10 cellular contexts compared by ENCODE assay signal in the genomic region with DNA sequence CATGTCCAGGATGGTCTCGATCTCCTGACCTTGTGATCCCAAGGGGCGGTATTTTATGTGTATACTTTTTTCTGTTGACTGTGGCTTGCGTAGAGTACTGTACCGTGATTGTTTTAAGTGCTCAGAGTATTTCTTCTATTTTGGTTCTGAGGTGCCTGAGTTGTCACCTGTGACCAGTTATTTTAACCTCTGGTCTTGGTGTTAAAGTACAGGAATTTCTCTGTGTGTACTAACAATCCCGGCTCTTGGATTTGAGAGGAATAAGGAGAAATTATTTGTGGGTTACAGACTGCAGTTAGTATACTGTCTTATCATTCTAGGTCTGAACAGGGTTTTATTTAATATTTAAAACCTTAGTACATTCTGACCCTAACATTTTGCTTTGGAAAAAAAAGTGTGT. TPM values are rescaled to one million over a fixed set of nuclear protein-coding genes. Genes with fewer than 3 reads are reported as not detected.
DNase-seq lines count a peak whose midpoint lies in the region; ATAC-seq and TF ChIP-seq lines count a peak whose summit lies in the region.
"Had no signal": no experiment of that assay in that cellular context is flagged by ENCODE, and none has a peak within 500 bp of the region (broad histone marks: within the 10 kb centered on the region; RNA-seq: fewer than 3 reads in every experiment).

No MANE protein-coding gene starts in this region.

- DNase-seq in activated CD4-positive, alpha-beta T cell treated with anti-CD3 and anti-CD28 coated beads for 36 hours = no peak
- DNase-seq in activated CD4-positive, alpha-beta T cell treated with anti-CD3 and anti-CD28 coated beads for 48 hours = no peak
- DNase-seq in activated naive CD8-positive, alpha-beta T cell treated with anti-CD3 and anti-CD28 coated beads for 36 hours = no peak
- DNase-seq in kidney epithelial cell (ENCODE audit: low read depth) = no peak
- no peak for DNase-seq in HFFc6
- no peak for DNase-seq in NCI-H69 (lab: John Stamatoyannopoulos, UW)
- no peak for DNase-seq in H7
- DNase-seq: ACHN, NCI-H1048 had no signal

- H3K9me3 ChIP-seq in stomach smooth muscle (ENCODE audit: control insufficient read depth in 2 of 2, low read length in 2 of 2) = no peaks in the 10 kb centered on the region

- TF ChIP-seq CTCF in kidney epithelial cell (IDR thresholded peaks at IDR 0.05; ENCODE audit: insufficient read depth, low read length, poor library complexity, severe bottlenecking) (no peak), HFFc6 (IDR thresholded peaks at IDR 0.05) (no peak)

- H3K27ac Mint-ChIP-seq in activated CD4-positive, alpha-beta T cell treated with anti-CD3 and anti-CD28 coated beads for 36 hours = peak overlapping the region; percentile 30
- H3K27ac Mint-ChIP-seq in activated naive CD8-positive, alpha-beta T cell treated with anti-CD3 and anti-CD28 coated beads for 36 hours = peak overlapping the region; percentile 31
- H3K27ac Mint-ChIP-seq in HFFc6 = no peak overlapping the region

- H3K36me3 ChIP-seq in kidney epithelial cell (ENCODE audit: control insufficient read depth, insufficient read depth, low read length) (no peaks in the 10 kb centered on the region), stomach smooth muscle (ENCODE audit: control insufficient read depth in 2 of 2, insufficient read depth in 2 of 2, low read length in 2 of 2) (peaks cover 0 to 2% of the 10 kb centered on the region in 2 donors), H7 (replicated peaks; ENCODE audit: control insufficient read depth, insufficient read depth, low read length) (no peaks in the 10 kb centered on the region)

- POLR2A ChIA-PET in activated CD4-positive, alpha-beta T cell treated with anti-CD3 and anti-CD28 coated beads for 36 hours (lab: Charles Lee) = interaction anchor here (0.7 kb wide), 1 partner anchor 55 kb away, joined by 5 read pairs; no protein-coding TSS in a partner anchor

- CTCF ChIA-PET in activated CD4-positive, alpha-beta T cell treated with anti-CD3 and anti-CD28 coated beads for 36 hours (lab: Charles Lee) = interaction anchor here (0.6 to 1.8 kb wide), 6 partner anchors 21 to 316 kb away, joined by 3 to 4 read pairs (median 3); no protein-coding TSS in a partner anchor

- no peaks in the 10 kb centered on the region for H3K27me3 Mint-ChIP-seq in activated CD4-positive, alpha-beta T cell treated with anti-CD3 and anti-CD28 coated beads for 36 hours
- H3K27me3 Mint-ChIP-seq in activated naive CD8-positive, alpha-beta T cell treated with anti-CD3 and anti-CD28 coated beads for 36 hours = no peaks in the 10 kb centered on the region
- H3K27me3 Mint-ChIP-seq in HFFc6 (ENCODE audit: insufficient read depth) = no peaks in the 10 kb centered on the region; the same call in 1 of the 2 replicates

- H3K4me3 ChIP-seq in kidney epithelial cell (ENCODE audit: low read depth, low read length) (peak overlapping the region; percentile 91), stomach smooth muscle (ENCODE audit: low read length in 2 of 2) (peak overlapping the region; percentile 64 to 99), H7 (ENCODE audit: insufficient read depth, low read depth, low read length) (no peak overlapping the region)

- no peaks in the 10 kb centered on the region for H3K27me3 ChIP-seq in kidney epithelial cell (ENCODE audit: control insufficient read depth, insufficient read depth, low read length)
- no peaks in the 10 kb centered on the region for H3K27me3 ChIP-seq in stomach smooth muscle (ENCODE audit: control insufficient read depth in 1 of 2, insufficient read depth in 2 of 2, low read length in 2 of 2)
- H3K27me3 ChIP-seq in H7 (ENCODE audit: control insufficient read depth, insufficient read depth, low read length) = no peaks in the 10 kb centered on the region

- H3K27ac ChIP-seq in stomach smooth muscle (ENCODE audit: low read length) = no peak overlapping the region

- H3K4me3 Mint-ChIP-seq in activated CD4-positive, alpha-beta T cell treated with anti-CD3 and anti-CD28 coated beads for 36 hours = no peak overlapping the region
- no peak overlapping the region for H3K4me3 Mint-ChIP-seq in activated naive CD8-positive, alpha-beta T cell treated with anti-CD3 and anti-CD28 coated beads for 36 hours
- no peak overlapping the region for H3K4me3 Mint-ChIP-seq in HFFc6

- peak overlapping the region in 1 of 2 donors; percentile 6 for H3K9ac ChIP-seq in stomach smooth muscle (ENCODE audit: low read length in 2 of 2)

- peaks cover 27% of the 10 kb centered on the region for H3K4me1 ChIP-seq in stomach smooth muscle (ENCODE audit: control insufficient read depth, insufficient read depth, low read length)

- ATAC-seq in activated CD4-positive, alpha-beta T cell treated with anti-CD3 and anti-CD28 coated beads for 36 hours = no peak

- no peaks in the 10 kb centered on the region for H3K9me3 Mint-ChIP-seq in activated CD4-positive, alpha-beta T cell treated with anti-CD3 and anti-CD28 coated beads for 36 hours (ENCODE audit: low read depth)
- no peaks in the 10 kb centered on the region for H3K9me3 Mint-ChIP-seq in activated naive CD8-positive, alpha-beta T cell treated with anti-CD3 and anti-CD28 coated beads for 36 hours
- H3K9me3 Mint-ChIP-seq in HFFc6 = no peaks in the 10 kb centered on the region

- H3K4me1 Mint-ChIP-seq in activated CD4-positive, alpha-beta T cell treated with anti-CD3 and anti-CD28 coated beads for 36 hours = peaks cover 29% of the 10 kb centered on the region
- H3K4me1 Mint-ChIP-seq in activated naive CD8-positive, alpha-beta T cell treated with anti-CD3 and anti-CD28 coated beads for 36 hours = peaks cover 32% of the 10 kb centered on the region
- peaks cover 28% of the 10 kb centered on the region for H3K4me1 Mint-ChIP-seq in HFFc6 (ENCODE audit: low read depth)

- intact Hi-C loops in activated CD4-positive, alpha-beta T cell treated with anti-CD3 and anti-CD28 coated beads for 36 hours (cut with DNase I, micrococcal nuclease) = loop anchor here in 1 of 2 experiments (5.0 kb wide), 2 partner anchors 841 to 1694 kb away; a partner anchor contains a TSS

- peaks cover 23% of the 10 kb centered on the region for H3K36me3 Mint-ChIP-seq in activated CD4-positive, alpha-beta T cell treated with anti-CD3 and anti-CD28 coated beads for 36 hours (ENCODE audit: low read depth)
- H3K36me3 Mint-ChIP-seq in activated naive CD8-positive, alpha-beta T cell treated with anti-CD3 and anti-CD28 coated beads for 36 hours = peaks cover 18% of the 10 kb centered on the region
- no peaks in the 10 kb centered on the region for H3K36me3 Mint-ChIP-seq in HFFc6 (ENCODE audit: low read depth)

RNA-seq across cellular contexts. Expression of a gene that starts 2.0 kb away (rescaled TPM):
- 10 to 100 TPM; 77.1 to 93.5 TPM for total RNA-seq in activated CD4-positive, alpha-beta T cell treated with anti-CD3 and anti-CD28 coated beads for 36 hours
- total RNA-seq in activated naive CD8-positive, alpha-beta T cell treated with anti-CD3 and anti-CD28 coated beads for 36 hours = 10 to 100 TPM; 86.7 to 89.6 TPM
- total RNA-seq in kidney epithelial cell = 62.9 and 80.4 TPM in 2 replicates
- total RNA-seq in HFFc6 (2021; fragmentation: NEBNext Ultra II Directional; extraction: Animal tissue kit (Norgen Biotek cat#: 25700)) = 10 to 100 TPM; 35.4 to 49.7 (median 41.5) TPM
- 49.2 and 58.0 TPM in 2 replicates for total RNA-seq in H7 (2014; rRNA removed; shearing (Covaris generic))

RNA-seq across cellular contexts. Expression of a gene that starts 43.6 kb away (rescaled TPM):
- total RNA-seq in activated CD4-positive, alpha-beta T cell treated with anti-CD3 and anti-CD28 coated beads for 36 hours = under 1 TPM; 0.21 to 0.73 TPM
- not detected for total RNA-seq in activated naive CD8-positive, alpha-beta T cell treated with anti-CD3 and anti-CD28 coated beads for 36 hours
- total RNA-seq in kidney epithelial cell = 0.07 TPM in 1 of 2 replicates, not detected in the other
- not detected for total RNA-seq in HFFc6 (2021; fragmentation: NEBNext Ultra II Directional; extraction: Animal tissue kit (Norgen Biotek cat#: 25700))
- 0.33 TPM in 1 of 2 replicates, not detected in the other for total RNA-seq in H7 (2014; rRNA removed; shearing (Covaris generic))

RNA-seq across cellular contexts. Expression of a gene that starts 57.2 kb away (rescaled TPM):
- total RNA-seq in activated CD4-positive, alpha-beta T cell treated with anti-CD3 and anti-CD28 coated beads for 36 hours = 10 to 100 TPM; 11.8 to 12.5 TPM
- 1 to 10 TPM; 5.7 TPM for total RNA-seq in activated naive CD8-positive, alpha-beta T cell treated with anti-CD3 and anti-CD28 coated beads for 36 hours
- 25.1 and 31.6 TPM in 2 replicates for total RNA-seq in kidney epithelial cell
- total RNA-seq in HFFc6 (2021; fragmentation: NEBNext Ultra II Directional; extraction: Animal tissue kit (Norgen Biotek cat#: 25700)) = 10 to 100 TPM in 1 of 6 experiments, 1 to 10 TPM in 5; 5.6 to 10.2 (median 6.9) TPM
- 1.6 and 2.3 TPM in 2 replicates for total RNA-seq in H7 (2014; rRNA removed; shearing (Covaris generic))
